Comparison of ENCODE assay signal across 18 cellular contexts in genomic region chr2:191349990-191350389, GRCh38.
"Had no signal": no experiment of that assay in that cellular context is flagged by ENCODE, and none has a peak within 500 bp of the region (broad histone marks: within the 10 kb centered on the region; RNA-seq: fewer than 3 reads in every experiment).

No MANE protein-coding gene starts in this region.

- H3K27me3 Mint-ChIP-seq: activated CD4-positive, alpha-beta T cell treated with anti-CD3 and anti-CD28 coated beads, Interleukin-2, amount 10 ng/mL, durations not matched to agents 7 days and 5 days; dendritic cell treated with granulocyte-macrophage colony-stimulating factor and Interleukin-4, amounts not matched to agents 40 ng/mL and 50 ng/mL, for 4 days; stimulated activated naive CD8-positive, alpha-beta T cell treated with anti-CD3 and anti-CD28 coated beads, Interleukin-15, Interleukin-2, amounts not matched to agents 100 ng/mL and 50 ng/mL, for 24 hours had no signal

- DNase-seq: activated CD4-positive, alpha-beta T cell treated with anti-CD3 and anti-CD28 coated beads, Interleukin-2, amount 10 ng/mL, durations not matched to agents 7 days and 5 days; activated CD4-positive, CD25-positive, alpha-beta regulatory T cell; activated naive CD4-positive, alpha-beta T cell treated with anti-CD3 and anti-CD28 coated beads for 36 hours; activated T-cell treated with anti-CD3 and anti-CD28 coated beads for 4 hours; body of pancreas; central memory CD4-positive, alpha-beta T cell; effector memory CD8-positive, alpha-beta T cell; heart right ventricle; islet precursor cell; nephron progenitor cell; stimulated activated CD4-positive, alpha-beta T cell treated with anti-CD3 and anti-CD28 coated beads, Interleukin-15, amount 100 ng/mL, for 24 hours; stimulated activated CD4-positive, alpha-beta T cell treated with anti-CD3 and anti-CD28 coated beads, Interleukin-4, amount 100 ng/mL, for 24 hours; T-helper 17 cell; upper lobe of left lung had no signal

- H3K27ac Mint-ChIP-seq: activated CD4-positive, alpha-beta T cell treated with anti-CD3 and anti-CD28 coated beads, Interleukin-2, amount 10 ng/mL, durations not matched to agents 7 days and 5 days; activated naive CD4-positive, alpha-beta T cell treated with anti-CD3 and anti-CD28 coated beads for 36 hours; activated T-helper 17 cell treated with anti-CD3 and anti-CD28 coated beads, Interleukin-2, amount 50 U/mL, for 72 hours; dendritic cell treated with granulocyte-macrophage colony-stimulating factor and Interleukin-4, amounts not matched to agents 40 ng/mL and 50 ng/mL, for 4 days; effector memory CD8-positive, alpha-beta T cell; nephron progenitor cell; stimulated activated naive CD8-positive, alpha-beta T cell treated with anti-CD3 and anti-CD28 coated beads, Interleukin-15, Interleukin-2, amounts not matched to agents 100 ng/mL and 50 ng/mL, for 24 hours; T-helper 17 cell had no signal

- ATAC-seq: activated T-helper 17 cell treated with anti-CD3 and anti-CD28 coated beads, Interleukin-2, amount 50 U/mL, for 72 hours; body of pancreas; effector memory CD8-positive, alpha-beta T cell; heart right ventricle; left lobe of liver; T-helper 17 cell had no signal

- H3K9me3 Mint-ChIP-seq: activated CD4-positive, alpha-beta T cell treated with anti-CD3 and anti-CD28 coated beads, Interleukin-2, amount 10 ng/mL, durations not matched to agents 7 days and 5 days; activated T-helper 17 cell treated with anti-CD3 and anti-CD28 coated beads, Interleukin-2, amount 50 U/mL, for 72 hours; dendritic cell treated with granulocyte-macrophage colony-stimulating factor and Interleukin-4, amounts not matched to agents 40 ng/mL and 50 ng/mL, for 4 days; stimulated activated naive CD8-positive, alpha-beta T cell treated with anti-CD3 and anti-CD28 coated beads, Interleukin-15, Interleukin-2, amounts not matched to agents 100 ng/mL and 50 ng/mL, for 24 hours had no signal

- H3K4me3 ChIP-seq: body of pancreas, heart right ventricle, upper lobe of left lung had no signal

- H3K9me3 ChIP-seq: body of pancreas, heart right ventricle, upper lobe of left lung had no signal

- H3K4me1 Mint-ChIP-seq: activated CD4-positive, alpha-beta T cell treated with anti-CD3 and anti-CD28 coated beads, Interleukin-2, amount 10 ng/mL, durations not matched to agents 7 days and 5 days; activated T-helper 17 cell treated with anti-CD3 and anti-CD28 coated beads, Interleukin-2, amount 50 U/mL, for 72 hours; nephron progenitor cell had no signal

- H3K27ac ChIP-seq: body of pancreas, upper lobe of left lung had no signal

- H3K4me3 Mint-ChIP-seq: activated CD4-positive, alpha-beta T cell treated with anti-CD3 and anti-CD28 coated beads, Interleukin-2, amount 10 ng/mL, durations not matched to agents 7 days and 5 days; activated naive CD4-positive, alpha-beta T cell treated with anti-CD3 and anti-CD28 coated beads for 36 hours; activated T-helper 17 cell treated with anti-CD3 and anti-CD28 coated beads, Interleukin-2, amount 50 U/mL, for 72 hours; dendritic cell treated with granulocyte-macrophage colony-stimulating factor and Interleukin-4, amounts not matched to agents 40 ng/mL and 50 ng/mL, for 4 days; effector memory CD8-positive, alpha-beta T cell; nephron progenitor cell; stimulated activated naive CD8-positive, alpha-beta T cell treated with anti-CD3 and anti-CD28 coated beads, Interleukin-15, Interleukin-2, amounts not matched to agents 100 ng/mL and 50 ng/mL, for 24 hours; T-helper 17 cell had no signal

- H3K27me3 ChIP-seq: body of pancreas, heart right ventricle, upper lobe of left lung had no signal

- H3K4me1 ChIP-seq: body of pancreas had no signal
